ENCODE assay signal across 2 cellular contexts in genomic region chr9:112516769-112517168, GRCh38.
TF ChIP-seq lines count a peak whose summit lies in the region.

No MANE protein-coding gene starts in this region.

TF ChIP-seq in GM23338, 12 proteins besides CTCF, POLR2A, EP300 and RAD21 (continued from another document):
- TF ChIP-seq ZNF462 (CRISPR knock-in tag; IDR thresholded peaks at IDR 0.05) (no peak), NANOG (IDR thresholded peaks at IDR 0.05; ENCODE audit: borderline replicate concordance) (no peak), ZNF331 (CRISPR knock-in tag; IDR thresholded peaks at IDR 0.05; ENCODE audit: low read depth) (no peak)

TF ChIP-seq in WTC11, 78 proteins besides CTCF, POLR2A, EP300 and RAD21 (continued from another document):
- no peak for TF ChIP-seq CBFB (CRISPR knock-in tag; IDR thresholded peaks at IDR 0.05; ENCODE audit: low read depth)
- TF ChIP-seq TP53 (CRISPR knock-in tag; IDR thresholded peaks at IDR 0.05): no peak
- no peak for TF ChIP-seq ZNF396 (CRISPR knock-in tag; IDR thresholded peaks at IDR 0.05; ENCODE audit: borderline replicate concordance)
- TF ChIP-seq MAX (CRISPR knock-in tag; IDR thresholded peaks at IDR 0.05): no peak
- no peak for TF ChIP-seq HMGA2 (CRISPR knock-in tag; IDR thresholded peaks at IDR 0.05)
- no peak for TF ChIP-seq OVOL2 (CRISPR knock-in tag; IDR thresholded peaks at IDR 0.05; ENCODE audit: borderline replicate concordance)
- no peak for TF ChIP-seq ARID4B (CRISPR knock-in tag; IDR thresholded peaks at IDR 0.05; ENCODE audit: borderline replicate concordance)
